ENCODE assay signal across 17 cellular contexts in genomic region chr4:152997235-152997735, GRCh38.
"Had no signal": no experiment of that assay in that cellular context is flagged by ENCODE, and none has a peak within 500 bp of the region (broad histone marks: within the 10 kb centered on the region; RNA-seq: fewer than 3 reads in every experiment).

No MANE protein-coding gene starts in this region.

- H3K4me3 ChIP-seq: adrenal gland, ascending aorta, tibial artery had no signal

- H3K4me1 ChIP-seq: adrenal gland, ascending aorta, parathyroid adenoma had no signal

- H3K9me3 ChIP-seq: adrenal gland, ascending aorta, tibial artery had no signal

- H3K27me3 ChIP-seq: adrenal gland, ascending aorta, brain microvascular endothelial cell had no signal

- DNase-seq: activated gamma-delta T cell treated with Interleukin-2 at 50 U/mL for 16 hours; activated T-cell treated with anti-CD3 and anti-CD28 coated beads, Interleukin-2, amount 50 U/mL, for 1 hour; adrenal gland; brain microvascular endothelial cell; central memory CD4-positive, alpha-beta T cell; effector memory CD8-positive, alpha-beta T cell; left ventricle myocardium superior; midbrain; nephron progenitor cell; nucleus accumbens; right cardiac atrium; stimulated activated CD4-positive, alpha-beta T cell treated with anti-CD3 and anti-CD28 coated beads, Interleukin-12 subunit alpha, Interleukin-12 subunit beta, amount 100 ng/mL, for 4 hours; substantia nigra; tibial artery; WERI-Rb-1 had no signal

- H3K36me3 ChIP-seq: adrenal gland, ascending aorta, brain microvascular endothelial cell, tibial artery, WERI-Rb-1 had no signal

- ATAC-seq: effector memory CD8-positive, alpha-beta T cell; left ventricle myocardium superior had no signal

- H3K27ac ChIP-seq: adrenal gland, ascending aorta, brain microvascular endothelial cell, parathyroid adenoma, tibial artery, WERI-Rb-1 had no signal
